Comparison of ENCODE assay signal across 18 cellular contexts in the genomic region with DNA sequence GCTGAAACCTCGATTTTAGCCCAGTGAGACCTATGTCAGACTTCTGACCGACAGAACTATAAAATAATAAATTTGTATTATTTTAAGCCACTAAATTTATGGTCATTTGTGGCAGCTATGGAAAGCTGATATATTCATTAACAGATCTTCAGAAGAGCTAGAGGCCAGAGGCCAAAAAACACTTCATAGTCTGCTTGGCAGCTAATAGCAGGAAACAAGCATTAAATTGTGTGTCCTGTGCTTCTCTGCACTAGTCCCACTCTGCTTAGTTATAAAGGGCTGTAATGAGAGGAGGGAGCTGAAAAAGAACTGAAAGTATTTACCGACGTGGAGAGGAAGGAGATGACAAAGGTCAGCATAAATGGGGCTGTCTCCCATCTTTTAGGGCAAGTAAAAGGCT.
DNase-seq lines count a peak whose midpoint lies in the region; ATAC-seq and TF ChIP-seq lines count a peak whose summit lies in the region.
"Had no signal": no experiment of that assay in that cellular context is flagged by ENCODE, and none has a peak within 500 bp of the region (broad histone marks: within the 10 kb centered on the region; RNA-seq: fewer than 3 reads in every experiment).

No MANE protein-coding gene starts in this region.

- H3K4me1 Mint-ChIP-seq in nephron: peaks cover 49% of the 10 kb centered on the region
- H3K4me1 Mint-ChIP-seq in type B pancreatic cell (ENCODE audit: unreplicated experiment): peaks cover 9% of the 10 kb centered on the region
- H3K4me1 Mint-ChIP-seq: B cell; CD4-positive, CD25-positive, alpha-beta regulatory T cell; CD8-positive, alpha-beta memory T cell; H9 had no signal

- peaks cover 10% of the 10 kb centered on the region for H3K9me3 Mint-ChIP-seq in nephron
- H3K9me3 Mint-ChIP-seq in type B pancreatic cell: peaks cover 15% of the 10 kb centered on the region
- H3K9me3 Mint-ChIP-seq: CD8-positive, alpha-beta memory T cell; H9 had no signal

- H3K27me3 ChIP-seq in heart right ventricle (peaks cover 0 to 10% (median 0%) of the 10 kb centered on the region in 7 donors), psoas muscle (ENCODE audit: insufficient read depth in 3 of 3, low read length in 2 of 3) (no peaks in the 10 kb centered on the region)
- H3K27me3 ChIP-seq: BLaER1 treated with 17β-estradiol and CSF1 and Interleukin-3, amounts not matched to agents 10 nM and 100 nM had no signal

- H3K4me3 Mint-ChIP-seq in nephron (peak overlapping the region in 2 of 3 experiments; percentile 6 to 24), type B pancreatic cell (no peak overlapping the region)
- H3K4me3 Mint-ChIP-seq: B cell; CD4-positive, CD25-positive, alpha-beta regulatory T cell; CD8-positive, alpha-beta memory T cell; H9 had no signal

- H3K4me1 ChIP-seq in heart right ventricle: peaks cover 0 to 42% (median 21%) of the 10 kb centered on the region in 9 donors
- peaks cover 18% of the 10 kb centered on the region for H3K4me1 ChIP-seq in psoas muscle
- H3K4me1 ChIP-seq: BLaER1 treated with 17β-estradiol and CSF1 and Interleukin-3, amounts not matched to agents 10 nM and 100 nM had no signal

- intact Hi-C loops in heart right ventricle (cut with DNase I): loop anchor here in 2 of 10 donors (10.0 kb wide), 2 partner anchors 112 to 132 kb away; no protein-coding TSS in a partner anchor
- intact Hi-C loops in left cardiac atrium (cut with DNase I): no loop called here
- intact Hi-C loops in psoas muscle (cut with DNase I): loop anchor here in 1 of 2 donors (5.0 kb wide), 1 partner anchor 61 kb away; no protein-coding TSS in a partner anchor

- H3K27ac ChIP-seq in heart right ventricle (peak overlapping the region in 6 of 10 donors; percentile 3 to 62 (median 28)), psoas muscle (peak overlapping the region; percentile 54)
- H3K27ac ChIP-seq: BLaER1 treated with 17β-estradiol and CSF1 and Interleukin-3, amounts not matched to agents 10 nM and 100 nM had no signal

- no peaks in the 10 kb centered on the region for H3K36me3 ChIP-seq in heart right ventricle
- H3K36me3 ChIP-seq in psoas muscle (ENCODE audit: insufficient read depth in 1 of 2, low read depth in 1 of 2): no peaks in the 10 kb centered on the region
- H3K36me3 ChIP-seq: BLaER1 treated with 17β-estradiol and CSF1 and Interleukin-3, amounts not matched to agents 10 nM and 100 nM had no signal

- DNase-seq in heart right ventricle (no peak), left cardiac atrium (no peak), psoas muscle (no peak), type B pancreatic cell (ENCODE audit: extremely low spot score, unreplicated experiment) (no peak)
- DNase-seq in central memory CD4-positive, alpha-beta T cell: no peak
- DNase-seq: CD4-positive, CD25-positive, alpha-beta regulatory T cell; CD8-positive, alpha-beta memory T cell; COR-L47; DMS 273 treated with DMSO at 0.1 percent for 48 hours; DMS53; DND-41; EL; GOT3; H9 had no signal

- WGBS in heart right ventricle, 2 donors: 40 to 49% methylated on average over 4 of the region's 4 CpGs
- 25 to 38% (median 25%) methylated on average over 4 of the region's 4 CpGs for WGBS in psoas muscle, 3 donors

- peaks cover 5% of the 10 kb centered on the region for H3K36me3 Mint-ChIP-seq in nephron (ENCODE audit: low read depth)
- H3K36me3 Mint-ChIP-seq in type B pancreatic cell: peaks cover 3% of the 10 kb centered on the region
- H3K36me3 Mint-ChIP-seq: CD4-positive, CD25-positive, alpha-beta regulatory T cell; CD8-positive, alpha-beta memory T cell had no signal

- peaks cover 0 to 10% (median 4%) of the 10 kb centered on the region in 11 donors for H3K9me3 ChIP-seq in heart right ventricle
- no peaks in the 10 kb centered on the region for H3K9me3 ChIP-seq in psoas muscle

- no peak overlapping the region for H3K4me3 ChIP-seq in heart right ventricle
- H3K4me3 ChIP-seq in psoas muscle: no peak overlapping the region
- H3K4me3 ChIP-seq: BLaER1 treated with 17β-estradiol and CSF1 and Interleukin-3, amounts not matched to agents 10 nM and 100 nM; GM12878 had no signal

- TF ChIP-seq CTCF in heart right ventricle (IDR thresholded peaks at IDR 0.05) (no peak), nephron (IDR thresholded peaks at IDR 0.05; ENCODE audit: unreplicated experiment in 3 of 3) (no peak), psoas muscle (IDR thresholded peaks at IDR 0.05) (no peak), type B pancreatic cell (conservative IDR thresholded peaks at IDR 0.05) (no peak)

- ATAC-seq in heart right ventricle (peak in 1 of 8 donors; percentile 39), left cardiac atrium (no peak), psoas muscle (peak in 1 of 4 donors; percentile 34)
- ATAC-seq: GM12878 had no signal

- H3K27ac Mint-ChIP-seq in nephron (peak overlapping the region; percentile 80 to 93 (median 84)), type B pancreatic cell (no peak overlapping the region)
- H3K27ac Mint-ChIP-seq: B cell; CD4-positive, CD25-positive, alpha-beta regulatory T cell; CD8-positive, alpha-beta memory T cell; H9 had no signal

- H3K27me3 Mint-ChIP-seq in nephron (ENCODE audit: low read depth) (no peaks in the 10 kb centered on the region), type B pancreatic cell (peaks cover 10% of the 10 kb centered on the region)
- H3K27me3 Mint-ChIP-seq: B cell; CD4-positive, CD25-positive, alpha-beta regulatory T cell; CD8-positive, alpha-beta memory T cell had no signal
